In the genomic region with DNA sequence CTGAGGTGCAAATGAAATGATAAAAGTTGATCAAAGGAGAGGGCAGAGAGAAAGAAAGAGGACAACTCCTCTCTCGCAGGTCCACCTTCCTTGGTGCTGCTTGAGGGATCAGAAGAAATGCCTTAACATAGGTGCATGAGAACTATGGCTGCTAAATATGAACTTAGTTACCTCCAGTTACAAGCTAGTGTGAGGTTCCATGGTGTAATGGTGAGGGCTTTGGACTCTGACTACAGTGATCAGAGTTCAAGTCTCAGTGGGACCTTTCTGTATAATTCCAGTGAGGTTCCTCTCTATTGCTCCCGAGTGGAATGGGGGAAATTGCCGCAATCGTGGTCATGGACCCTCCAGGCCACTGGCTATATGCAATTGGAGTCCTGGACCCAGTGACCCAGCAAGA, we compare ENCODE assay signal across 29 cellular contexts.
"Had no signal": no experiment of that assay in that cellular context is flagged by ENCODE, and none has a peak within 500 bp of the region (broad histone marks: within the 10 kb centered on the region; RNA-seq: fewer than 3 reads in every experiment).

No MANE protein-coding gene starts in this region.

- H3K9me3 ChIP-seq: adrenal gland, breast epithelium had no signal

- H3K27me3 ChIP-seq: adrenal gland, body of pancreas, brain microvascular endothelial cell, breast epithelium had no signal

- H3K27ac ChIP-seq: adrenal gland, body of pancreas, brain microvascular endothelial cell, breast epithelium, VCaP had no signal

- H3K4me1 ChIP-seq: adrenal gland, body of pancreas, breast epithelium had no signal

- DNase-seq: activated B cell treated with CpG ODN at 0.5 μM for 24 hours; activated CD4-positive, alpha-beta memory T cell treated with anti-CD3 and anti-CD28 coated beads for 36 hours; activated CD4-positive, alpha-beta T cell treated with anti-CD3 and anti-CD28 coated beads for 4 hours; activated CD4-positive, alpha-beta T cell treated with anti-CD3 and anti-CD28 coated beads, Interleukin-2, amount 10 ng/mL, durations not matched to agents 24 days and 14 days; activated CD4-positive, alpha-beta T cell treated with anti-CD3 and anti-CD28 coated beads, Interleukin-2, amount 50 U/mL, for 1 hour; activated CD4-positive, alpha-beta T cell treated with anti-CD3 and anti-CD28 coated beads, Interleukin-2, amount 50 U/mL, for 4 hours; activated CD4-positive, CD25-positive, alpha-beta regulatory T cell treated with anti-CD3 and anti-CD28 coated beads, Interleukin-2, amount 50 U/mL, for 72 hours; activated CD8-positive, alpha-beta memory T cell treated with anti-CD3 and anti-CD28 coated beads, Interleukin-2, amount 50 U/mL, for 4 hours; activated CD8-positive, alpha-beta T cell treated with anti-CD3 and anti-CD28 coated beads for 36 hours; activated effector memory CD4-positive, alpha-beta T cell treated with anti-CD3 and anti-CD28 coated beads, Interleukin-2, amount 50 U/mL, for 16 hours; activated gamma-delta T cell treated with Interleukin-2 at 50 U/mL for 16 hours; activated naive CD4-positive, alpha-beta T cell; activated naive CD4-positive, alpha-beta T cell treated with anti-CD3 and anti-CD28 coated beads for 36 hours; activated naive CD4-positive, alpha-beta T cell treated with anti-CD3 and anti-CD28 coated beads, Interleukin-2, amount 50 U/mL, for 16 hours; activated naive CD8-positive, alpha-beta T cell treated with anti-CD3 and anti-CD28 coated beads for 36 hours; activated T-cell treated with anti-CD3 and anti-CD28 coated beads for 4 hours; activated T-cell treated with anti-CD3 and anti-CD28 coated beads, Interleukin-2, amount 50 U/mL, for 1 hour; activated T-cell treated with anti-CD3 and anti-CD28 coated beads, Interleukin-2, amount 50 U/mL, for 4 hours; activated T-cell treated with anti-CD3 and anti-CD28 coated beads, Interleukin-2, amount 50 U/mL, for 72 hours; adrenal gland; amniotic stem cell; aorta; body of pancreas; brain microvascular endothelial cell; central memory CD4-positive, alpha-beta T cell; T-helper 17 cell; T-helper 9 cell had no signal

- H3K4me3 ChIP-seq: adrenal gland, body of pancreas, breast epithelium had no signal

- H3K36me3 ChIP-seq: adrenal gland, brain microvascular endothelial cell, breast epithelium had no signal
